ENCODE assay signal across 1 cellular context in the genomic region with DNA sequence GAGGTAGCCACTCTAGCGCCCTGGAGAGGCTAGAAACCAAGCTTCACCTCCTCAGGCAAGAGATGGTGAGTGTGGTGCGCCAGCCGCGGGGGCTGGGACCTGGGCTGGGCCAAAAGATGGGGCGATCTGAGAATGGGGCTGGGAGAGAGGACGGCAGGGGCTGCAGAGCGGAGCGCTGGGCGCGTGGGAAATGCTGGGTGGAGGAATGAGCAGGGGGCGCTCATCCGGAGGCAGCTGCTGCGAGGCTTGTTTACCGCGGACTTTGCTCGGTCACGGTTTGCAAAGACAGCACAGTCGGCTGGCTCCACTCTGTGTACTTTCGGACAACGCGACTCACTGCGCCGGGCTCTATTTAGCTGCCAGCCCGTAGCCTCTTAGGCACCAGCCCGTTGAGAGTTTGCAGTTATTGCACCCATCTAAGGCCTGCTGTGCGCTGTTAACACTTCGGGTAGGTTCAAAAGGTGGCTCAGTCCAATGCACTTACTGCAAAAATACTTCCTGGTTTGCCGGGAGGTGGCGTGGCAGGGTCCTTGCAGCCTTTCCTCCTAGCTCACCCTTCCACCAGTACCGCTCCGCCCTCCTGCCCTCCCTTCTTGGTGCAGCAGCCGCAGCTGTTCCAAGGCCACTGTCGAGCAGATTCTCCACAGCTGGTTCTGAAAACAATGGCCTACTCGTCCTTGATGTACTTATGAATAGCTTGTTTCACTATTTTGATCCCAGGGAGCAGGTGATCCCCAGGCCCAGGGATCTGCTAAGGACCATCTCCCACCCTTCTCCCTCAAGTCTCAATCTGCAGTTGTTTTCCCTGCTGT.
TF ChIP-seq lines count a peak whose summit lies in the region.

No MANE protein-coding gene starts in this region.

TF ChIP-seq in HepG2, 621 proteins besides CTCF, POLR2A, EP300 and RAD21 (continued from another document and continues in another):
- TF ChIP-seq, protein P1, sequence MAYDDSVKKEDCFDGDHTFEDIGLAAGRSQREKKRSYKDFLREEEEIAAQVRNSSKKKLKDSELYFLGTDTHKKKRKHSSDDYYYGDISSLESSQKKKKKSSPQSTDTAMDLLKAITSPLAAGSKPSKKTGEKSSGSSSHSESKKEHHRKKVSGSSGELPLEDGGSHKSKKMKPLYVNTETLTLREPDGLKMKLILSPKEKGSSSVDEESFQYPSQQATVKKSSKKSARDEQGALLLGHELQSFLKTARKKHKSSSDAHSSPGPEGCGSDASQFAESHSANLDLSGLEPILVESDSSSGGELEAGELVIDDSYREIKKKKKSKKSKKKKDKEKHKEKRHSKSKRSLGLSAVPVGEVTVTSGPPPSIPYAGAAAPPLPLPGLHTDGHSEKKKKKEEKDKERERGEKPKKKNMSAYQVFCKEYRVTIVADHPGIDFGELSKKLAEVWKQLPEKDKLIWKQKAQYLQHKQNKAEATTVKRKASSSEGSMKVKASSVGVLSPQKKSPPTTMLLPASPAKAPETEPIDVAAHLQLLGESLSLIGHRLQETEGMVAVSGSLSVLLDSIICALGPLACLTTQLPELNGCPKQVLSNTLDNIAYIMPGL (CRISPR knock-in tag; IDR thresholded peaks at IDR 0.05; ENCODE audit: borderline replicate concordance in 1 of 2, low read depth in 1 of 2) = peak; percentile 83 to 94
- TF ChIP-seq FOXJ3 (CRISPR knock-in tag; IDR thresholded peaks at IDR 0.05; ENCODE audit: borderline replicate concordance) (peak; percentile 93), MAFF (IDR thresholded peaks at IDR 0.05; ENCODE audit: low read depth, low read length) (peak; percentile 27; the same call in 1 of the 2 replicates), KDM5A (IDR thresholded peaks at IDR 0.05; ENCODE audit: borderline replicate concordance, low read length) (peak; percentile 25; the same call in 1 of the 2 replicates), ZMYM3 (CRISPR knock-in tag; IDR thresholded peaks at IDR 0.05) (no peak; the same call in 1 of the 2 replicates), ZSCAN12 (CRISPR knock-in tag; IDR thresholded peaks at IDR 0.05) (0 out of 2 replicates have a peak, but pooled peaks have one; percentile 68), ZNF709 (CRISPR knock-in tag; IDR thresholded peaks at IDR 0.05) (peak; percentile 71; the same call in 1 of the 2 replicates), ZNF225 (CRISPR knock-in tag; IDR thresholded peaks at IDR 0.05) (peak; percentile 41; the same call in 1 of the 2 replicates), ETV5 (CRISPR knock-in tag; IDR thresholded peaks at IDR 0.05; ENCODE audit: borderline replicate concordance) (peak; percentile 37; the same call in 1 of the 2 replicates), SPEN (CRISPR knock-in tag; IDR thresholded peaks at IDR 0.05; ENCODE audit: low read depth) (peak; percentile 89), ZFP37 (CRISPR knock-in tag; IDR thresholded peaks at IDR 0.05; ENCODE audit: borderline replicate concordance) (0 out of 2 replicates have a peak, but pooled peaks have one; percentile 69), ZNF766 (CRISPR knock-in tag; IDR thresholded peaks at IDR 0.05; ENCODE audit: borderline replicate concordance) (peak; percentile 80; the same call in 1 of the 2 replicates), ZNF441 (CRISPR knock-in tag; IDR thresholded peaks at IDR 0.05; ENCODE audit: borderline replicate concordance) (no peak; the same call in 1 of the 2 replicates), TAF15 (IDR thresholded peaks at IDR 0.05; ENCODE audit: low read depth, low read length, poor library complexity, severe bottlenecking) (peak; percentile 50), XRCC5 (optimal IDR thresholded peaks at IDR 0.05; ENCODE audit: low read length) (peak; percentile 38), SP1 (IDR thresholded peaks at IDR 0.05) (no peak), SP1 (CRISPR knock-in tag; IDR thresholded peaks at IDR 0.05) (no peak; the same call in 1 of the 2 replicates), HNRNPL (IDR thresholded peaks at IDR 0.05; ENCODE audit: low read depth, low read length) (peak; percentile 78; the same call in 1 of the 2 replicates), HNF4G (IDR thresholded peaks at IDR 0.05; ENCODE audit: borderline replicate concordance, low read depth, low read length) (peak; percentile 90), HNF4G (CRISPR knock-in tag; IDR thresholded peaks at IDR 0.05; ENCODE audit: borderline replicate concordance, low read depth) (peak; percentile 94), MXD4 (CRISPR knock-in tag; IDR thresholded peaks at IDR 0.05) (peak; percentile 73), KLF12 (CRISPR knock-in tag; IDR thresholded peaks at IDR 0.05; ENCODE audit: borderline replicate concordance) (peak; percentile 72; the same call in 1 of the 2 replicates), EEA1 (CRISPR knock-in tag; IDR thresholded peaks at IDR 0.05; ENCODE audit: borderline replicate concordance) (0 out of 2 replicates have a peak, but pooled peaks have one; percentile 18), ELF3 (CRISPR knock-in tag; IDR thresholded peaks at IDR 0.05) (peak; percentile 83), ZIK1 (CRISPR knock-in tag; IDR thresholded peaks at IDR 0.05; ENCODE audit: borderline replicate concordance, low read depth) (peak; percentile 85; the same call in 1 of the 2 replicates), ZNF768 (CRISPR knock-in tag; IDR thresholded peaks at IDR 0.05) (peak; percentile 53), ZNF232 (CRISPR knock-in tag; IDR thresholded peaks at IDR 0.05; ENCODE audit: borderline replicate concordance) (peak; percentile 78; the same call in 1 of the 2 replicates), ZNF383 (CRISPR knock-in tag; IDR thresholded peaks at IDR 0.05; ENCODE audit: borderline replicate concordance) (peak; percentile 39; the same call in 1 of the 2 replicates), ZNF230 (CRISPR knock-in tag; IDR thresholded peaks at IDR 0.05) (peak; percentile 98), ZNF350 (CRISPR knock-in tag; IDR thresholded peaks at IDR 0.05; ENCODE audit: borderline replicate concordance, low read depth) (peak; percentile 77; the same call in 1 of the 2 replicates), GATAD2A (CRISPR knock-in tag; IDR thresholded peaks at IDR 0.05) (peak; percentile 49), NCOR1 (IDR thresholded peaks at IDR 0.05; ENCODE audit: borderline replicate concordance, low read length) (peak; percentile 59; the same call in 1 of the 2 replicates), ZFAT (CRISPR knock-in tag; conservative IDR thresholded peaks at IDR 0.05) (0 out of 2 replicates have a peak, but pooled peaks have one; percentile 45), ZFP62 (CRISPR knock-in tag; IDR thresholded peaks at IDR 0.05) (no peak), ZNF274 (CRISPR knock-in tag; IDR thresholded peaks at IDR 0.05) (peak; percentile 44; the same call in 1 of the 2 replicates), HES4 (CRISPR knock-in tag; IDR thresholded peaks at IDR 0.05; ENCODE audit: borderline replicate concordance) (peak; percentile 86; the same call in 1 of the 2 replicates), KDM2A (CRISPR knock-in tag; IDR thresholded peaks at IDR 0.05; ENCODE audit: borderline replicate concordance, low read depth) (peak; percentile 81), ZNF781 (CRISPR knock-in tag; IDR thresholded peaks at IDR 0.05; ENCODE audit: borderline replicate concordance, not compliant biosample characterization) (peak; percentile 82)
- TF ChIP-seq, protein P2, sequence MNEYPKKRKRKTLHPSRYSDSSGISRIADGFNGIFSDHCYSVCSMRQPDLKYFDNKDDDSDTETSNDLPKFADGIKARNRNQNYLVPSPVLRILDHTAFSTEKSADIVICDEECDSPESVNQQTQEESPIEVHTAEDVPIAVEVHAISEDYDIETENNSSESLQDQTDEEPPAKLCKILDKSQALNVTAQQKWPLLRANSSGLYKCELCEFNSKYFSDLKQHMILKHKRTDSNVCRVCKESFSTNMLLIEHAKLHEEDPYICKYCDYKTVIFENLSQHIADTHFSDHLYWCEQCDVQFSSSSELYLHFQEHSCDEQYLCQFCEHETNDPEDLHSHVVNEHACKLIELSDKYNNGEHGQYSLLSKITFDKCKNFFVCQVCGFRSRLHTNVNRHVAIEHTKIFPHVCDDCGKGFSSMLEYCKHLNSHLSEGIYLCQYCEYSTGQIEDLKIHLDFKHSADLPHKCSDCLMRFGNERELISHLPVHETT (CRISPR knock-in tag; conservative IDR thresholded peaks at IDR 0.05) = no peak; the same call in 1 of the 2 replicates
- TF ChIP-seq, protein P3, sequence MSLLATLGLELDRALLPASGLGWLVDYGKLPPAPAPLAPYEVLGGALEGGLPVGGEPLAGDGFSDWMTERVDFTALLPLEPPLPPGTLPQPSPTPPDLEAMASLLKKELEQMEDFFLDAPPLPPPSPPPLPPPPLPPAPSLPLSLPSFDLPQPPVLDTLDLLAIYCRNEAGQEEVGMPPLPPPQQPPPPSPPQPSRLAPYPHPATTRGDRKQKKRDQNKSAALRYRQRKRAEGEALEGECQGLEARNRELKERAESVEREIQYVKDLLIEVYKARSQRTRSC (CRISPR knock-in tag; IDR thresholded peaks at IDR 0.05; ENCODE audit: low read depth) = peak; percentile 87; the same call in 1 of the 2 replicates
- TF ChIP-seq, protein P4, sequence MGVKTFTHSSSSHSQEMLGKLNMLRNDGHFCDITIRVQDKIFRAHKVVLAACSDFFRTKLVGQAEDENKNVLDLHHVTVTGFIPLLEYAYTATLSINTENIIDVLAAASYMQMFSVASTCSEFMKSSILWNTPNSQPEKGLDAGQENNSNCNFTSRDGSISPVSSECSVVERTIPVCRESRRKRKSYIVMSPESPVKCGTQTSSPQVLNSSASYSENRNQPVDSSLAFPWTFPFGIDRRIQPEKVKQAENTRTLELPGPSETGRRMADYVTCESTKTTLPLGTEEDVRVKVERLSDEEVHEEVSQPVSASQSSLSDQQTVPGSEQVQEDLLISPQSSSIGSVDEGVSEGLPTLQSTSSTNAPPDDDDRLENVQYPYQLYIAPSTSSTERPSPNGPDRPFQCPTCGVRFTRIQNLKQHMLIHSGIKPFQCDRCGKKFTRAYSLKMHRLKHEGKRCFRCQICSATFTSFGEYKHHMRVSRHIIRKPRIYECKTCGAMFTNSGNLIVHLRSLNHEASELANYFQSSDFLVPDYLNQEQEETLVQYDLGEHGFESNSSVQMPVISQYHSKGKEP (CRISPR knock-in tag; IDR thresholded peaks at IDR 0.05) = no peak
- TF ChIP-seq, protein P5, sequence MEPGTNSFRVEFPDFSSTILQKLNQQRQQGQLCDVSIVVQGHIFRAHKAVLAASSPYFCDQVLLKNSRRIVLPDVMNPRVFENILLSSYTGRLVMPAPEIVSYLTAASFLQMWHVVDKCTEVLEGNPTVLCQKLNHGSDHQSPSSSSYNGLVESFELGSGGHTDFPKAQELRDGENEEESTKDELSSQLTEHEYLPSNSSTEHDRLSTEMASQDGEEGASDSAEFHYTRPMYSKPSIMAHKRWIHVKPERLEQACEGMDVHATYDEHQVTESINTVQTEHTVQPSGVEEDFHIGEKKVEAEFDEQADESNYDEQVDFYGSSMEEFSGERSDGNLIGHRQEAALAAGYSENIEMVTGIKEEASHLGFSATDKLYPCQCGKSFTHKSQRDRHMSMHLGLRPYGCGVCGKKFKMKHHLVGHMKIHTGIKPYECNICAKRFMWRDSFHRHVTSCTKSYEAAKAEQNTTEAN (CRISPR knock-in tag; conservative IDR thresholded peaks at IDR 0.05) = peak; percentile 71; the same call in 1 of the 2 replicates
- TF ChIP-seq, protein P6, sequence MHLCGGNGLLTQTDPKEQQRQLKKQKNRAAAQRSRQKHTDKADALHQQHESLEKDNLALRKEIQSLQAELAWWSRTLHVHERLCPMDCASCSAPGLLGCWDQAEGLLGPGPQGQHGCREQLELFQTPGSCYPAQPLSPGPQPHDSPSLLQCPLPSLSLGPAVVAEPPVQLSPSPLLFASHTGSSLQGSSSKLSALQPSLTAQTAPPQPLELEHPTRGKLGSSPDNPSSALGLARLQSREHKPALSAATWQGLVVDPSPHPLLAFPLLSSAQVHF (CRISPR knock-in tag; IDR thresholded peaks at IDR 0.05) = 0 out of 2 replicates have a peak, but pooled peaks have one; percentile 35
- TF ChIP-seq, protein P7, sequence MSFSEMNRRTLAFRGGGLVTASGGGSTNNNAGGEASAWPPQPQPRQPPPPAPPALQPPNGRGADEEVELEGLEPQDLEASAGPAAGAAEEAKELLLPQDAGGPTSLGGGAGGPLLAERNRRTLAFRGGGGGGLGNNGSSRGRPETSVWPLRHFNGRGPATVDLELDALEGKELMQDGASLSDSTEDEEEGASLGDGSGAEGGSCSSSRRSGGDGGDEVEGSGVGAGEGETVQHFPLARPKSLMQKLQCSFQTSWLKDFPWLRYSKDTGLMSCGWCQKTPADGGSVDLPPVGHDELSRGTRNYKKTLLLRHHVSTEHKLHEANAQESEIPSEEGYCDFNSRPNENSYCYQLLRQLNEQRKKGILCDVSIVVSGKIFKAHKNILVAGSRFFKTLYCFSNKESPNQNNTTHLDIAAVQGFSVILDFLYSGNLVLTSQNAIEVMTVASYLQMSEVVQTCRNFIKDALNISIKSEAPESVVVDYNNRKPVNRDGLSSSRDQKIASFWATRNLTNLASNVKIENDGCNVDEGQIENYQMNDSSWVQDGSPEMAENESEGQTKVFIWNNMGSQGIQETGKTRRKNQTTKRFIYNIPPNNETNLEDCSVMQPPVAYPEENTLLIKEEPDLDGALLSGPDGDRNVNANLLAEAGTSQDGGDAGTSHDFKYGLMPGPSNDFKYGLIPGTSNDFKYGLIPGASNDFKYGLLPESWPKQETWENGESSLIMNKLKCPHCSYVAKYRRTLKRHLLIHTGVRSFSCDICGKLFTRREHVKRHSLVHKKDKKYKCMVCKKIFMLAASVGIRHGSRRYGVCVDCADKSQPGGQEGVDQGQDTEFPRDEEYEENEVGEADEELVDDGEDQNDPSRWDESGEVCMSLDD (CRISPR knock-in tag; IDR thresholded peaks at IDR 0.05; ENCODE audit: borderline replicate concordance) = 0 out of 2 replicates have a peak, but pooled peaks have one; percentile 13
